8 cellular contexts compared by ENCODE assay signal in genomic region chr11:110907629-110908028, GRCh38.
DNase-seq lines count a peak whose midpoint lies in the region; ATAC-seq and TF ChIP-seq lines count a peak whose summit lies in the region.

No MANE protein-coding gene starts in this region.

- H3K4me3 ChIP-seq in SK-N-MC (no peak overlapping the region), fibroblast of pulmonary artery (replicated peaks; ENCODE audit: low read depth, low read length) (no peak overlapping the region)

- H3K27ac ChIP-seq in CD4-positive, alpha-beta T cell (ENCODE audit: low read depth, low read length) = no peak overlapping the region
- H3K27ac ChIP-seq in SK-N-MC = no peak overlapping the region

- no peak for DNase-seq in CD4-positive, alpha-beta T cell
- DNase-seq in HFFc6 (peak; percentile 87), SK-N-MC (ENCODE audit: low read depth, low spot score) (peak; percentile 18), fibroblast of pulmonary artery (ENCODE audit: low read depth) (peak; percentile 87), HEK293T (ENCODE audit: extremely low spot score) (no peak), RKO (ENCODE audit: low spot score) (no peak), HuH-7 (ENCODE audit: low spot score) (no peak), GOT3 (lab: John Stamatoyannopoulos, UW) (no peak)

- POLR2A ChIA-PET in CD4-positive, alpha-beta T cell (lab: Charles Lee) = no interaction called here
- POLR2A ChIA-PET in HEK293T (lab: Yijun Ruan, JAX) = no interaction called here

- H3K27me3 ChIP-seq in CD4-positive, alpha-beta T cell (ENCODE audit: control insufficient read depth, insufficient read depth, low read length) = no peaks in the 10 kb centered on the region

- H3K4me1 Mint-ChIP-seq in CD4-positive, alpha-beta T cell (ENCODE audit: low read depth) = peaks cover 34% of the 10 kb centered on the region
- H3K4me1 Mint-ChIP-seq in HFFc6 (ENCODE audit: low read depth) = peaks cover 35% of the 10 kb centered on the region

- H3K36me3 ChIP-seq in SK-N-MC (ENCODE audit: insufficient read depth, low read length) = no peaks in the 10 kb centered on the region

- intact Hi-C loops in CD4-positive, alpha-beta T cell (cut with DNase I, micrococcal nuclease) = no loop called here

- no peak overlapping the region for H3K9ac ChIP-seq in SK-N-MC (ENCODE audit: insufficient read length)

- TF ChIP-seq CTCF in CD4-positive, alpha-beta T cell (IDR thresholded peaks at IDR 0.05) = no peak
- TF ChIP-seq CTCF in HFFc6 (IDR thresholded peaks at IDR 0.05) = no peak
- TF ChIP-seq CTCF in fibroblast of pulmonary artery (IDR thresholded peaks at IDR 0.05; ENCODE audit: low read length, missing control alignments) = no peak

- peak; percentile 63 for ATAC-seq in CD4-positive, alpha-beta T cell (ENCODE audit: poor library complexity)

- CTCF ChIA-PET in CD4-positive, alpha-beta T cell (lab: Charles Lee) = interaction anchor here (1.0 kb wide), 1 partner anchor 11 kb away, joined by 4 read pairs; no protein-coding TSS in a partner anchor
- CTCF ChIA-PET in HEK293T (lab: Yijun Ruan, JAX) = no interaction called here

- H3K9me3 ChIP-seq in CD4-positive, alpha-beta T cell (ENCODE audit: control insufficient read depth, low read length) = no peaks in the 10 kb centered on the region
- no peaks in the 10 kb centered on the region for H3K9me3 ChIP-seq in SK-N-MC (ENCODE audit: low read depth, low read length)

- peak overlapping the region; percentile 64 for H3K27ac Mint-ChIP-seq in CD4-positive, alpha-beta T cell
- H3K27ac Mint-ChIP-seq in HFFc6 = peak overlapping the region; percentile 84

- peaks cover 4% of the 10 kb centered on the region for H3K9me3 Mint-ChIP-seq in CD4-positive, alpha-beta T cell
- H3K9me3 Mint-ChIP-seq in HFFc6 = no peaks in the 10 kb centered on the region

- H3K36me3 Mint-ChIP-seq in CD4-positive, alpha-beta T cell (ENCODE audit: low read depth) = no peaks in the 10 kb centered on the region
- no peaks in the 10 kb centered on the region for H3K36me3 Mint-ChIP-seq in HFFc6 (ENCODE audit: low read depth)

- no peaks in the 10 kb centered on the region for H3K27me3 Mint-ChIP-seq in CD4-positive, alpha-beta T cell
- H3K27me3 Mint-ChIP-seq in HFFc6 (ENCODE audit: insufficient read depth) = peaks cover 26% of the 10 kb centered on the region

- peak overlapping the region; percentile 26 for H3K4me3 Mint-ChIP-seq in CD4-positive, alpha-beta T cell
- H3K4me3 Mint-ChIP-seq in HFFc6 = peak overlapping the region; percentile 33

TF ChIP-seq in HEK293T, 16 proteins besides CTCF, POLR2A, EP300 and RAD21:
- TF ChIP-seq NFRKB (IDR thresholded peaks at IDR 0.05) (no peak), FOXA1 (IDR thresholded peaks at IDR 0.05) (no peak), ARNT (IDR thresholded peaks at IDR 0.05) (no peak), SUZ12 (IDR thresholded peaks at IDR 0.05) (no peak), HDGF (IDR thresholded peaks at IDR 0.05; ENCODE audit: borderline replicate concordance) (no peak), TARDBP (IDR thresholded peaks at IDR 0.05) (no peak), SP1 (IDR thresholded peaks at IDR 0.05) (no peak), FOXK2 (IDR thresholded peaks at IDR 0.05) (no peak), BHLHE40 (IDR thresholded peaks at IDR 0.05; ENCODE audit: borderline replicate concordance) (no peak), L3MBTL2 (conservative IDR thresholded peaks at IDR 0.05) (no peak), ELF4 (IDR thresholded peaks at IDR 0.05) (no peak), CTBP1 (IDR thresholded peaks at IDR 0.05; ENCODE audit: borderline replicate concordance) (no peak), FOXM1 (IDR thresholded peaks at IDR 0.05; ENCODE audit: borderline replicate concordance) (no peak), ZNF384 (IDR thresholded peaks at IDR 0.05) (no peak), LEF1 (IDR thresholded peaks at IDR 0.05; ENCODE audit: borderline replicate concordance) (no peak)
- TF ChIP-seq, protein P1, sequence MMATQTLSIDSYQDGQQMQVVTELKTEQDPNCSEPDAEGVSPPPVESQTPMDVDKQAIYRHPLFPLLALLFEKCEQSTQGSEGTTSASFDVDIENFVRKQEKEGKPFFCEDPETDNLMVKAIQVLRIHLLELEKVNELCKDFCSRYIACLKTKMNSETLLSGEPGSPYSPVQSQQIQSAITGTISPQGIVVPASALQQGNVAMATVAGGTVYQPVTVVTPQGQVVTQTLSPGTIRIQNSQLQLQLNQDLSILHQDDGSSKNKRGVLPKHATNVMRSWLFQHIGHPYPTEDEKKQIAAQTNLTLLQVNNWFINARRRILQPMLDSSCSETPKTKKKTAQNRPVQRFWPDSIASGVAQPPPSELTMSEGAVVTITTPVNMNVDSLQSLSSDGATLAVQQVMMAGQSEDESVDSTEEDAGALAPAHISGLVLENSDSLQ (IDR thresholded peaks at IDR 0.05) = no peak

Comparison
In these comparisons a context has a peak if more than half of its experiments do, and no peak if none do; other contexts are left out.
1. DNase-seq: peak in HFFc6 (single experiment), SK-N-MC (single experiment) and fibroblast of pulmonary artery (single experiment); none in CD4-positive, alpha-beta T cell (0 of 10), HEK293T (single experiment), RKO (single experiment), HuH-7 (single experiment) and GOT3 (single experiment).